Comparison of ENCODE assay signal across 3 cellular contexts in genomic region chr13:57003682-57004081, GRCh38.
"Had no signal": no experiment of that assay in that cellular context is flagged by ENCODE, and none has a peak within 500 bp of the region (broad histone marks: within the 10 kb centered on the region; RNA-seq: fewer than 3 reads in every experiment).

No MANE protein-coding gene starts in this region.

- ATAC-seq: GM12878 had no signal

- DNase-seq: GDM1, GF-D8 had no signal

- H3K4me3 ChIP-seq: GM12878 had no signal
